In genomic region chr3:50236484-50237132, GRCh38 we compare ENCODE assay signal across 8 cellular contexts. TPM values are rescaled to one million over a fixed set of nuclear protein-coding genes. Genes with fewer than 3 reads are reported as not detected.
DNase-seq lines count a peak whose midpoint lies in the region; FAIRE-seq and TF ChIP-seq lines count a peak whose summit lies in the region.

No MANE protein-coding gene starts in this region.

- no peaks in the 10 kb centered on the region for H3K27me3 Mint-ChIP-seq in CD8-positive, alpha-beta memory T cell
- H3K27me3 Mint-ChIP-seq in endothelial cell (ENCODE audit: unreplicated experiment), result peaks cover 26% of the 10 kb centered on the region

- peak overlapping the region; percentile 99 for H3K4me3 ChIP-seq in CD8-positive, alpha-beta memory T cell (ENCODE audit: low read length)
- H3K4me3 ChIP-seq in OCI-LY3 (ENCODE audit: low read length) (peak overlapping the region; percentile 90), osteoblast (ENCODE audit: insufficient read depth, low read length) (peak overlapping the region; percentile 98)

- no peaks in the 10 kb centered on the region for H3K9me3 ChIP-seq in CD8-positive, alpha-beta memory T cell (ENCODE audit: low read length)
- H3K9me3 ChIP-seq in OCI-LY3 (ENCODE audit: insufficient read depth, low read length) (no peaks in the 10 kb centered on the region), osteoblast (ENCODE audit: low read depth, low read length) (no peaks in the 10 kb centered on the region)

- H2AFZ ChIP-seq in OCI-LY3 (ENCODE audit: low read depth, low read length) (no peak overlapping the region), osteoblast (ENCODE audit: low read length) (no peak overlapping the region)

- FAIRE-seq in frontal cortex (lab: Jason Lieb, UNC), result no peak

- H4K20me1 ChIP-seq in OCI-LY3 (ENCODE audit: insufficient read depth, low read length) (peaks cover 33% of the 10 kb centered on the region), osteoblast (ENCODE audit: insufficient read depth, low read length) (peaks cover 42% of the 10 kb centered on the region)

- H3K4me2 ChIP-seq in OCI-LY3 (ENCODE audit: low read length), result peak overlapping the region; percentile 96
- H3K4me2 ChIP-seq in osteoblast (ENCODE audit: insufficient read depth, low read length), result peak overlapping the region; percentile 99

- POLR2A ChIA-PET in CD8-positive, alpha-beta memory T cell (lab: Charles Lee), result interaction anchor here (1.8 to 3.0 kb wide), 2 partner anchors 9 to 10 kb away, joined by 6 to 35 read pairs; no protein-coding TSS in a partner anchor

- peaks cover 34 to 42% (median 38%) of the 10 kb centered on the region in 3 donors for H3K4me1 Mint-ChIP-seq in CD8-positive, alpha-beta memory T cell
- peaks cover 48% of the 10 kb centered on the region for H3K4me1 Mint-ChIP-seq in endothelial cell (ENCODE audit: unreplicated experiment)

- H3K27me3 ChIP-seq in CD8-positive, alpha-beta memory T cell (ENCODE audit: insufficient read depth, low read length, poor library complexity, severe bottlenecking), result no peaks in the 10 kb centered on the region
- H3K27me3 ChIP-seq in OCI-LY3 (ENCODE audit: low read depth, low read length) (no peaks in the 10 kb centered on the region), osteoblast (ENCODE audit: insufficient read depth, low read length) (no peaks in the 10 kb centered on the region)

- H3K79me2 ChIP-seq in OCI-LY3 (ENCODE audit: low read length), result peaks cover 54% of the 10 kb centered on the region
- peaks cover 56% of the 10 kb centered on the region for H3K79me2 ChIP-seq in osteoblast (ENCODE audit: insufficient read depth, low read length)

- H3K9ac ChIP-seq in OCI-LY3 (ENCODE audit: low read length), result peak overlapping the region; percentile 89

- H3K4me3 Mint-ChIP-seq in CD8-positive, alpha-beta memory T cell, result peak overlapping the region; percentile 87 to 99 (median 98)
- peak overlapping the region; percentile 100 for H3K4me3 Mint-ChIP-seq in endothelial cell (ENCODE audit: unreplicated experiment)

- TF ChIP-seq CTCF in OCI-LY3 (IDR thresholded peaks at IDR 0.05; ENCODE audit: low read depth, low read length) (no peak), endothelial cell (IDR thresholded peaks at IDR 0.05; ENCODE audit: unreplicated experiment) (no peak), osteoblast (IDR thresholded peaks at IDR 0.05; ENCODE audit: extremely low read depth, low read depth, low read length) (no peak)

- H3K27ac ChIP-seq in CD8-positive, alpha-beta memory T cell (ENCODE audit: low read depth, low read length), result peak overlapping the region; percentile 71
- H3K27ac ChIP-seq in OCI-LY3 (ENCODE audit: low read length) (peak overlapping the region; percentile 71), osteoblast (ENCODE audit: low read depth, low read length) (peak overlapping the region; percentile 78)

- CTCF ChIA-PET in CD8-positive, alpha-beta memory T cell (lab: Charles Lee), result interaction anchor here (1.2 to 15.9 kb wide), 7 partner anchors 10 to 42 kb away, joined by 3 to 241 read pairs (median 11); no protein-coding TSS in a partner anchor

- H3K36me3 Mint-ChIP-seq in CD8-positive, alpha-beta memory T cell, result peaks cover 0 to 41% (median 0%) of the 10 kb centered on the region in 3 donors
- H3K36me3 Mint-ChIP-seq in endothelial cell (ENCODE audit: low read depth, unreplicated experiment), result peaks cover 26% of the 10 kb centered on the region

- H3K9me3 Mint-ChIP-seq in CD8-positive, alpha-beta memory T cell, result no peaks in the 10 kb centered on the region
- no peaks in the 10 kb centered on the region for H3K9me3 Mint-ChIP-seq in endothelial cell (ENCODE audit: unreplicated experiment)

- H3K4me1 ChIP-seq in CD8-positive, alpha-beta memory T cell (ENCODE audit: insufficient read depth, low read length), result peaks cover 44% of the 10 kb centered on the region
- H3K4me1 ChIP-seq in OCI-LY3 (ENCODE audit: low read length) (peaks cover 30% of the 10 kb centered on the region), osteoblast (ENCODE audit: insufficient read depth, low read length) (peaks cover 21% of the 10 kb centered on the region)

- peaks cover 13% of the 10 kb centered on the region for H3K36me3 ChIP-seq in CD8-positive, alpha-beta memory T cell (ENCODE audit: insufficient read depth, low read length)
- peaks cover 16% of the 10 kb centered on the region for H3K36me3 ChIP-seq in OCI-LY3 (replicated peaks; ENCODE audit: low read depth, low read length)
- peaks cover 10% of the 10 kb centered on the region for H3K36me3 ChIP-seq in osteoblast (ENCODE audit: insufficient read depth, low read length)

- peak overlapping the region; percentile 93 to 99 (median 96) for H3K27ac Mint-ChIP-seq in CD8-positive, alpha-beta memory T cell
- H3K27ac Mint-ChIP-seq in endothelial cell (ENCODE audit: unreplicated experiment), result peak overlapping the region; percentile 91

- no peak for DNase-seq in CD8-positive, alpha-beta memory T cell
- no peak for DNase-seq in endothelial cell (ENCODE audit: low spot score)
- DNase-seq in osteoblast (ENCODE audit: insufficient read length, low spot score, missing footprints), result peak; percentile 69
- no peak for DNase-seq in stimulated activated CD8-positive, alpha-beta memory T cell treated with anti-CD3 and anti-CD28 coated beads, Interleukin-4, amount 100 ng/mL, for 48 hours
- DNase-seq in CD1c-positive myeloid dendritic cell (ENCODE audit: extremely low spot score), result no peak
- DNase-seq in H4 (ENCODE audit: low spot score), result no peak
- DNase-seq in frontal cortex (ENCODE audit: low spot score in 2 of 2), result no peak

RNA-seq across cellular contexts. Expression of gene GNAI2, which starts 0.6 kb away (rescaled TPM):
- total RNA-seq in CD8-positive, alpha-beta memory T cell, result 100 to 1,000 TPM; 259 to 265 TPM
- 665 TPM for polyA plus RNA-seq in CD8-positive, alpha-beta memory T cell
- total RNA-seq in endothelial cell (ENCODE audit: unreplicated experiment) (771 TPM), osteoblast (223 and 248 TPM in 2 replicates), frontal cortex (97.0 TPM)
- 127 and 141 TPM in 2 replicates for total RNA-seq in H4 (2014; rRNA removed; shearing (Covaris generic))

RNA-seq across cellular contexts. Expression of gene SLC38A3, which starts 31.5 kb away (rescaled TPM):
- not detected for total RNA-seq in CD8-positive, alpha-beta memory T cell
- not detected for polyA plus RNA-seq in CD8-positive, alpha-beta memory T cell
- total RNA-seq in endothelial cell (ENCODE audit: unreplicated experiment) (0.56 TPM), osteoblast (0.29 and 0.36 TPM in 2 replicates), frontal cortex (2.0 TPM)
- not detected in 2 replicates for total RNA-seq in H4 (2014; rRNA removed; shearing (Covaris generic))

RNA-seq across cellular contexts. Expression of gene SEMA3B, which starts 32.3 kb away (rescaled TPM):
- under 1 TPM in 1 of 2 experiments, not detected in 1; 0.22 TPM for total RNA-seq in CD8-positive, alpha-beta memory T cell
- polyA plus RNA-seq in CD8-positive, alpha-beta memory T cell, result not detected
- total RNA-seq in endothelial cell (ENCODE audit: unreplicated experiment) (1.7 TPM), osteoblast (5.9 and 10.1 TPM in 2 replicates), frontal cortex (2.4 TPM)
- total RNA-seq in H4 (2014; rRNA removed; shearing (Covaris generic)), result 5.9 and 8.9 TPM in 2 replicates

RNA-seq across cellular contexts. Expression of gene LSMEM2, which starts 42.3 kb away (rescaled TPM):
- not detected for total RNA-seq in CD8-positive, alpha-beta memory T cell
- not detected for polyA plus RNA-seq in CD8-positive, alpha-beta memory T cell
- total RNA-seq in endothelial cell (ENCODE audit: unreplicated experiment), result 0.18 TPM
- not detected in 2 replicates for total RNA-seq in osteoblast
- total RNA-seq in H4 (2014; rRNA removed; shearing (Covaris generic)), result not detected in 2 replicates
- total RNA-seq in frontal cortex, result 0.82 TPM

RNA-seq across cellular contexts. Expression of gene GNAT1, which starts 45.2 kb away (rescaled TPM):
- total RNA-seq in CD8-positive, alpha-beta memory T cell, result not detected
- polyA plus RNA-seq in CD8-positive, alpha-beta memory T cell, result not detected
- total RNA-seq in endothelial cell (ENCODE audit: unreplicated experiment), result 0.59 TPM
- total RNA-seq in osteoblast, result not detected in 2 replicates
- not detected in 2 replicates for total RNA-seq in H4 (2014; rRNA removed; shearing (Covaris generic))
- not detected for total RNA-seq in frontal cortex
